In the genomic region with DNA sequence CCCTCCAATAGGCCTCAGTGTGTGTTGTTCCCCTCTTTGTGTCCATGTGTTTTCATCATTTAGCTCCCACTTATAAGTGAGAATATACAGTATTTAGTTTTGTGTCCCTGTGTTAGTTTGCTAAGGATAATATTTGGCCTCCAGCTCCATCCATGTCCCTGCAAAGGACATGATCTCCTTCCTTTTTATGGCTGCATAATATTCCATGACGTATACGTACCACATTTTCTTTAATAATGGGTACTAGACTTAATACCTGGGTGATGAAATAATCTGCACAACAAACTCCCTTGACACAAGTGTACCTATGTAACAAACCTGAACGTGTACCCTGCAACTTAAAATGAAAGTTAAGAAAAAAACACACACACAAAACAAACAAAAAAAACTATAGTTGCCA, we compare ENCODE assay signal across 3 cellular contexts. TPM values are rescaled to one million over a fixed set of nuclear protein-coding genes. Genes with fewer than 3 reads are reported as not detected.
"Had no signal": no experiment of that assay in that cellular context is flagged by ENCODE, and none has a peak within 500 bp of the region (broad histone marks: within the 10 kb centered on the region; RNA-seq: fewer than 3 reads in every experiment).

No MANE protein-coding gene starts in this region.

RNA-seq across cellular contexts. Expression of a gene that starts 12.6 kb away (rescaled TPM):
- total RNA-seq: GM23248, H4, HFFc6 had no signal
- polyA plus RNA-seq: GM23248 had no signal
